ENCODE assay signal across 9 cellular contexts in genomic region chr15:64701051-64701450, GRCh38.
DNase-seq lines count a peak whose midpoint lies in the region; TF ChIP-seq lines count a peak whose summit lies in the region.
"Had no signal": no experiment of that assay in that cellular context is flagged by ENCODE, and none has a peak within 500 bp of the region (broad histone marks: within the 10 kb centered on the region; RNA-seq: fewer than 3 reads in every experiment).

No MANE protein-coding gene starts in this region.

- no peaks in the 10 kb centered on the region for H3K9me3 ChIP-seq in Caco-2
- no peaks in the 10 kb centered on the region for H3K9me3 ChIP-seq in PC-9 (ENCODE audit: insufficient read depth, low read depth)
- H3K9me3 ChIP-seq in SJCRH30 (replicated peaks): no peaks in the 10 kb centered on the region

- H3K27me3 Mint-ChIP-seq in Caco-2 (ENCODE audit: insufficient read depth, unreplicated experiment): no peaks in the 10 kb centered on the region

- H3K27me3 ChIP-seq in Caco-2 (replicated peaks; ENCODE audit: control insufficient read depth, insufficient read depth, low read length) (no peaks in the 10 kb centered on the region), PC-9 (ENCODE audit: insufficient read depth, low read depth) (no peaks in the 10 kb centered on the region), rectal smooth muscle tissue (ENCODE audit: control insufficient read depth, insufficient read depth, low read length) (no peaks in the 10 kb centered on the region), SJCRH30 (no peaks in the 10 kb centered on the region)

- H3K9me2 ChIP-seq in PC-9 (ENCODE audit: insufficient read depth): no peaks in the 10 kb centered on the region

- H3K4me3 ChIP-seq in Caco-2 (ENCODE audit: low read depth, low read length) (no peak overlapping the region), PC-9 (no peak overlapping the region; the same call in 1 of the 2 replicates), fibroblast of the aortic adventitia (ENCODE audit: low read depth, low read length) (peak overlapping the region; percentile 50), rectal smooth muscle tissue (ENCODE audit: low read length) (peak overlapping the region; percentile 80), SJCRH30 (no peak overlapping the region)

- H3K4me3 Mint-ChIP-seq in Caco-2 (ENCODE audit: unreplicated experiment): peak overlapping the region; percentile 87

- H3K79me2 ChIP-seq in PC-9 (ENCODE audit: low read depth): peaks cover 51% of the 10 kb centered on the region

- peaks cover 13% of the 10 kb centered on the region; the same call in 1 of the 2 replicates for H4K20me1 ChIP-seq in PC-9 (ENCODE audit: insufficient read depth)

- intact Hi-C loops in Caco-2 (cut with micrococcal nuclease; ENCODE audit: unreplicated experiment): no loop called here
- intact Hi-C loops in PC-9 (cut with micrococcal nuclease; ENCODE audit: unreplicated experiment): no loop called here

- no peak for DNase-seq in Caco-2
- DNase-seq in PC-9: no peak
- no peak for DNase-seq in fibroblast of the aortic adventitia (ENCODE audit: low read depth)
- no peak for DNase-seq in RKO (ENCODE audit: low spot score)
- DNase-seq in NCI-H748 treated with DMSO at 0.1 percent for 48 hours (lab: John Stamatoyannopoulos, UW): no peak
- DNase-seq in SJCRH30: no peak
- no peak for DNase-seq in islet precursor cell
- DNase-seq: NCI-H2029 treated with DMSO at 0.1 percent for 48 hours had no signal

- H3K27ac Mint-ChIP-seq in Caco-2 (ENCODE audit: unreplicated experiment): no peak overlapping the region

- CTCF ChIA-PET in Caco-2 (lab: Charles Lee) (no interaction called here), PC-9 (lab: Charles Lee) (no interaction called here)

- H3K27ac ChIP-seq in PC-9 (no peak overlapping the region), rectal smooth muscle tissue (ENCODE audit: low read depth, low read length) (no peak overlapping the region), SJCRH30 (no peak overlapping the region)

- no peak for TF ChIP-seq CTCF in Caco-2 (IDR thresholded peaks at IDR 0.05; ENCODE audit: insufficient read depth in 1 of 2, low read depth in 1 of 2, low read length in 1 of 2, severe bottlenecking in 1 of 2, unreplicated experiment in 1 of 2)
- TF ChIP-seq CTCF in PC-9 (conservative IDR thresholded peaks at IDR 0.05): no peak
- TF ChIP-seq CTCF in fibroblast of the aortic adventitia (IDR thresholded peaks at IDR 0.05; ENCODE audit: insufficient read depth, low read length): no peak

- BruUV-seq in Caco-2 (replicated peaks; lab: Mats Ljungman, UMichigan) (no TSS peak), PC-9 (replicated peaks; lab: Mats Ljungman, UMichigan) (no TSS peak)

- no peaks in the 10 kb centered on the region; the same call in 1 of the 2 replicates for H3F3A ChIP-seq in PC-9 (ENCODE audit: insufficient read depth, low read depth)

- no peaks in the 10 kb centered on the region; the same call in 1 of the 2 replicates for H3K36me3 ChIP-seq in Caco-2 (ENCODE audit: control insufficient read depth, insufficient read depth, low read length)
- H3K36me3 ChIP-seq in PC-9 (ENCODE audit: low read depth): no peaks in the 10 kb centered on the region
- no peaks in the 10 kb centered on the region for H3K36me3 ChIP-seq in rectal smooth muscle tissue (ENCODE audit: control insufficient read depth, insufficient read depth, low read length)
- peaks cover 4% of the 10 kb centered on the region; the same call in 1 of the 2 replicates for H3K36me3 ChIP-seq in SJCRH30

- no peak overlapping the region for H2AFZ ChIP-seq in PC-9

- peaks cover 16% of the 10 kb centered on the region for H3K36me3 Mint-ChIP-seq in Caco-2 (ENCODE audit: insufficient read depth, unreplicated experiment)

- H3K4me1 Mint-ChIP-seq in Caco-2 (ENCODE audit: low read depth, unreplicated experiment): peaks cover 33% of the 10 kb centered on the region

- peaks cover 15% of the 10 kb centered on the region for H3K4me1 ChIP-seq in Caco-2
- peaks cover 25% of the 10 kb centered on the region; the same call in 1 of the 2 replicates for H3K4me1 ChIP-seq in PC-9 (replicated peaks; ENCODE audit: insufficient read depth)
- H3K4me1 ChIP-seq in rectal smooth muscle tissue (ENCODE audit: control insufficient read depth, insufficient read depth, low read length): peaks cover 49% of the 10 kb centered on the region
- peaks cover 28% of the 10 kb centered on the region for H3K4me1 ChIP-seq in SJCRH30

- H3K4me2 ChIP-seq in PC-9: peak overlapping the region; percentile 84

- H3K9me3 Mint-ChIP-seq in Caco-2 (ENCODE audit: unreplicated experiment): no peaks in the 10 kb centered on the region

- POLR2A ChIA-PET in Caco-2 (lab: Charles Lee): interaction anchor here (0.7 kb wide), 1 partner anchor 140 kb away, joined by 5 read pairs; no protein-coding TSS in a partner anchor
- POLR2A ChIA-PET in PC-9 (lab: Charles Lee; ENCODE audit: unreplicated experiment): no interaction called here

- no peak overlapping the region for H3K9ac ChIP-seq in rectal smooth muscle tissue (ENCODE audit: low read length)

Comparison
In these comparisons a context has a peak if more than half of its experiments do, and no peak if none do; other contexts are left out.
1. H3K4me3 ChIP-seq: peak in fibroblast of the aortic adventitia (single experiment) and rectal smooth muscle tissue (single experiment); none in Caco-2 (single experiment), PC-9 (single experiment) and SJCRH30 (single experiment).